In the genomic region with DNA sequence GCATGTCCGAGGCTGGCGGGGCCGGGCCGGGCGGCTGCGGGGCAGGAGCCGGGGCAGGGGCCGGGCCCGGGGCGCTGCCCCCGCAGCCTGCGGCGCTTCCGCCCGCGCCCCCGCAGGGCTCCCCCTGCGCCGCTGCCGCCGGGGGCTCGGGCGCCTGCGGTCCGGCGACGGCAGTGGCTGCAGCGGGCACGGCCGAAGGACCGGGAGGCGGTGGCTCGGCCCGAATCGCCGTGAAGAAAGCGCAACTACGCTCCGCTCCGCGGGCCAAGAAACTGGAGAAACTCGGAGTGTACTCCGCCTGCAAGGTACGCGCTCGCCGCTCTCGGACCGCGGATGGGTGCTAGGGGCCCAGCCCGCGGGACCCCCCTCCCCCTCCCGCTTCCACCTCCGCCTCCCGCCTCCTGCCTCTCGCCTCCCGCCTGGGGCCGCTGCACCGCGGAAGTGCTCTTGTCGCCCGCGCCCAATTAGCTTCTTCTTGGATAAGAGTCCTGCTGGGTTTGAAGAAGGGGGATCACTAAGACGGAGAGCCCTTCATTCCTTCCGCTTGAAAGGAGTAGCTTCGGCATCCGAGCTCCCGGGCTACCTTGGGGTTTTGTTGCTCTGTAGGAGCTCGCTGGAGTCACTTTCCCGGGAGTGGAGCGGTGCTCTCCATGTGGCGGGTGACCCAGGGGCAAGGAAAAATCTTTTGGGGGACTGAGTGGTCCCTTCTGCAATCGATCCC, we compare ENCODE assay signal across 8 cellular contexts. TPM values are rescaled to one million over a fixed set of nuclear protein-coding genes. Genes with fewer than 3 reads are reported as not detected.
DNase-seq lines count a peak whose midpoint lies in the region; ATAC-seq and TF ChIP-seq lines count a peak whose summit lies in the region.

No MANE protein-coding gene starts in this region.

- H3K27ac ChIP-seq in OCI-LY7 (ENCODE audit: low read depth, low read length, poor library complexity, severe bottlenecking) (peak overlapping the region; percentile 88), esophagus (ENCODE audit: low read depth in 2 of 2, low read length in 1 of 2) (peak overlapping the region; percentile 90 to 94), mucosa of rectum (ENCODE audit: low read depth in 2 of 2, low read length in 2 of 2) (peak overlapping the region; percentile 83 to 94)

- no peaks in the 10 kb centered on the region for H3K9me3 ChIP-seq in OCI-LY7 (ENCODE audit: low read length)
- no peaks in the 10 kb centered on the region for H3K9me3 ChIP-seq in esophagus (ENCODE audit: control insufficient read depth in 2 of 2, insufficient read depth in 1 of 2, low read depth in 1 of 2, low read length in 1 of 2)
- H3K9me3 ChIP-seq in mucosa of rectum (ENCODE audit: control insufficient read depth in 2 of 2, low read length in 2 of 2): no peaks in the 10 kb centered on the region

- H3K4me1 ChIP-seq in OCI-LY7 (ENCODE audit: insufficient read depth, low read length, poor library complexity, severe bottlenecking) (peaks cover 57% of the 10 kb centered on the region), esophagus (ENCODE audit: control insufficient read depth in 2 of 2, insufficient read depth in 2 of 2, low read length in 1 of 2) (peaks cover 0 to 6% of the 10 kb centered on the region in 2 donors), mucosa of rectum (ENCODE audit: control insufficient read depth in 2 of 2, insufficient read depth in 2 of 2, low read length in 2 of 2) (peaks cover 26 to 28% of the 10 kb centered on the region in 2 donors)

- CTCF ChIA-PET in OCI-LY7 (lab: Charles Lee; ENCODE audit: unreplicated experiment): no interaction called here

- peak; percentile 32 for ATAC-seq in GM19351 (IDR thresholded peaks at IDR 0.05; ENCODE audit: unreplicated experiment)
- peak; percentile 35 for ATAC-seq in HG03460 (IDR thresholded peaks at IDR 0.05; ENCODE audit: unreplicated experiment)

- H4K20me1 ChIP-seq in OCI-LY7 (ENCODE audit: insufficient read depth, low read length): peaks cover 7% of the 10 kb centered on the region; the same call in 1 of the 2 replicates

- WGBS in esophagus, 2 donors: 0 to 1% methylated on average over 28 to 73 of the region's 73 CpGs

- H3K4me2 ChIP-seq in OCI-LY7 (ENCODE audit: low read length): peak overlapping the region; percentile 89

- DNase-seq in CD1c-positive myeloid dendritic cell (ENCODE audit: extremely low spot score) (peak; percentile 80), OCI-LY7 (ENCODE audit: low spot score) (peak; percentile 87)
- DNase-seq in activated T-cell treated with anti-CD3 and anti-CD28 coated beads, Interleukin-2, amount 50 U/mL, for 48 hours: peak; percentile 78 to 80
- DNase-seq in stimulated activated CD8-positive, alpha-beta memory T cell treated with anti-CD3 and anti-CD28 coated beads, Interleukin-7, amount 100 ng/mL, for 48 hours (ENCODE audit: extremely low read depth in 1 of 2, low read depth in 1 of 2): peak; percentile 53 to 64

- H3K4me3 ChIP-seq in OCI-LY7 (ENCODE audit: low read depth, low read length, poor library complexity, severe bottlenecking) (peak overlapping the region; percentile 94), esophagus (ENCODE audit: low read depth in 1 of 2, low read length in 2 of 2) (peak overlapping the region; percentile 81 to 82), mucosa of rectum (ENCODE audit: low read length in 2 of 2) (peak overlapping the region; percentile 75 to 91)

- H3K9me2 ChIP-seq in OCI-LY7 (ENCODE audit: insufficient read depth, low read length): no peaks in the 10 kb centered on the region

- peak; percentile 35 for TF ChIP-seq CTCF in OCI-LY7 (conservative IDR thresholded peaks at IDR 0.05; ENCODE audit: low read length)

- intact Hi-C loops in OCI-LY7 (cut with micrococcal nuclease; ENCODE audit: unreplicated experiment): loop anchor here (1.0 to 10.0 kb wide), 4 partner anchors 8 to 1296 kb away; partner anchors contain the start of gene RAB5A

- H2AFZ ChIP-seq in OCI-LY7 (ENCODE audit: low read length): peak overlapping the region; percentile 68

- H3K9ac ChIP-seq in mucosa of rectum (ENCODE audit: low read depth in 1 of 2, low read length in 2 of 2): peak overlapping the region; percentile 72 to 81

- H3K27me3 ChIP-seq in esophagus (ENCODE audit: control insufficient read depth in 1 of 2, insufficient read depth in 2 of 2, low read length in 2 of 2) (no peaks in the 10 kb centered on the region), mucosa of rectum (ENCODE audit: control insufficient read depth in 2 of 2, insufficient read depth in 2 of 2, low read length in 2 of 2) (no peaks in the 10 kb centered on the region)

- peaks cover 42% of the 10 kb centered on the region for H3K79me2 ChIP-seq in OCI-LY7 (ENCODE audit: insufficient read depth, low read depth, low read length)

- no peaks in the 10 kb centered on the region for H3K36me3 ChIP-seq in OCI-LY7 (ENCODE audit: insufficient read depth, low read length)
- H3K36me3 ChIP-seq in esophagus (ENCODE audit: control insufficient read depth in 2 of 2, insufficient read depth in 2 of 2, low read length in 1 of 2): no peaks in the 10 kb centered on the region
- no peaks in the 10 kb centered on the region for H3K36me3 ChIP-seq in mucosa of rectum (ENCODE audit: control insufficient read depth in 2 of 2, insufficient read depth in 2 of 2, low read length in 2 of 2)

- POLR2A ChIA-PET in OCI-LY7 (lab: Charles Lee): interaction anchor here (0.6 to 2.5 kb wide), 8 partner anchors 11 to 691 kb away, joined by 3 to 29 read pairs (median 4); partner anchors contain the start of gene SGO1

- no TSS peak for BruUV-seq in OCI-LY7 (replicated peaks; lab: Mats Ljungman, UMichigan)

RNA-seq across cellular contexts. Expression of gene KAT2B, which starts 0.4 kb away (rescaled TPM):
- 19.2 and 24.2 TPM in 2 replicates for total RNA-seq in OCI-LY7 (2014; rRNA removed; shearing (Covaris generic))
- total RNA-seq in OCI-LY7 (2022): 32.9 and 33.4 TPM in 2 replicates
- 10 to 100 TPM; 11.9 to 20.1 TPM for polyA plus RNA-seq in esophagus

RNA-seq across cellular contexts. Expression of gene PP2D1, which starts 28.6 kb away (rescaled TPM):
- not detected in 2 replicates for total RNA-seq in OCI-LY7 (2014; rRNA removed; shearing (Covaris generic))
- total RNA-seq in OCI-LY7 (2022): not detected in 2 replicates
- not detected for polyA plus RNA-seq in esophagus

Comparison
In these comparisons a context has a peak if more than half of its experiments do, and no peak if none do; other contexts are left out.
1. Peak in every context shown above with its lines: DNase-seq, ATAC-seq, H3K4me3 ChIP-seq and H3K27ac ChIP-seq.